ENCODE assay signal across 24 cellular contexts in the genomic region with DNA sequence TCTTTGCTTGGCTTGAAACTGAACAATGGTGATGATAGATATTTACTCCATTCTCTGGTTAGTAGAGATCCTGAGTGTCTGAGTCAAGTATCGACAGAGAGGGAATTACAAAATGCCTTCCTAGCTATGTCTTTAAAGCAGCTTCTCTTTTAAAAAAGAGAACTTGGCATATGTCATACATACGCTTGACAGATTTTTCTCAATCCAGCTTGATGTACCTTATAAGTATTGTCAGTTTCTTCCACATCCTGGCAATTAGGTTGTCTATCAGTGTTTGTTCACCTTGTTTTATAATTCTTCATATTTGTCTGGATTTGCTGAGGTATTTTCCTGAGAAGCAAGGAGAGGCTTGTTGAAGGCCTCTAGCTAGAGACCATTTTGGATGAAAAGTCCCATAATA. TPM values are rescaled to one million over a fixed set of nuclear protein-coding genes. Genes with fewer than 3 reads are reported as not detected.
DNase-seq lines count a peak whose midpoint lies in the region; TF ChIP-seq lines count a peak whose summit lies in the region.
"Had no signal": no experiment of that assay in that cellular context is flagged by ENCODE, and none has a peak within 500 bp of the region (broad histone marks: within the 10 kb centered on the region; RNA-seq: fewer than 3 reads in every experiment).

No MANE protein-coding gene starts in this region.

- peaks cover 26% of the 10 kb centered on the region for H3K4me1 Mint-ChIP-seq in CD14-positive monocyte

- H3K36me3 Mint-ChIP-seq in CD14-positive monocyte = no peaks in the 10 kb centered on the region
- H3K36me3 Mint-ChIP-seq: CD4-positive, alpha-beta memory T cell; CD4-positive, CD25-positive, alpha-beta regulatory T cell; CD8-positive, alpha-beta memory T cell had no signal

- no peaks in the 10 kb centered on the region for H3K9me2 ChIP-seq in neural cell (ENCODE audit: insufficient read depth, low read length)
- no peaks in the 10 kb centered on the region; the same call in 1 of the 2 replicates for H3K9me2 ChIP-seq in PC-9 (ENCODE audit: insufficient read depth)

- H3K4me3 Mint-ChIP-seq in CD14-positive monocyte = no peak overlapping the region
- H3K4me3 Mint-ChIP-seq: CD4-positive, alpha-beta memory T cell; CD4-positive, CD25-positive, alpha-beta regulatory T cell; CD8-positive, alpha-beta memory T cell had no signal

- H3K27ac Mint-ChIP-seq in CD14-positive monocyte = peak overlapping the region in 5 of 7 donors; percentile 0 to 68 (median 21)
- H3K27ac Mint-ChIP-seq: CD4-positive, alpha-beta memory T cell; CD4-positive, CD25-positive, alpha-beta regulatory T cell; CD8-positive, alpha-beta memory T cell had no signal

- H3K36me3 ChIP-seq in neural cell (ENCODE audit: insufficient read depth, low read length) (no peaks in the 10 kb centered on the region), PC-9 (ENCODE audit: low read depth) (no peaks in the 10 kb centered on the region)
- H3K36me3 ChIP-seq: BE2C, BLaER1 had no signal

- H3K9me3 Mint-ChIP-seq in CD14-positive monocyte = peaks cover 0 to 1% (median 0%) of the 10 kb centered on the region in 7 donors

- peak; percentile 95 for TF ChIP-seq EP300 in neural cell (conservative IDR thresholded peaks at IDR 0.05; ENCODE audit: poor library complexity, severe bottlenecking)

- POLR2A ChIA-PET in PC-9 (lab: Charles Lee; ENCODE audit: unreplicated experiment) = no interaction called here

- H4K20me1 ChIP-seq in neural cell (ENCODE audit: insufficient read depth) (no peaks in the 10 kb centered on the region), PC-9 (ENCODE audit: insufficient read depth) (no peaks in the 10 kb centered on the region)
- H4K20me1 ChIP-seq: BLaER1 had no signal

- H3K27ac ChIP-seq in neural cell (ENCODE audit: low read length) (peak overlapping the region; percentile 41), PC-9 (no peak overlapping the region)
- H3K27ac ChIP-seq: BLaER1 had no signal

- BruUV-seq in PC-9 (replicated peaks; lab: Mats Ljungman, UMichigan) = no TSS peak

- peak overlapping the region; percentile 20 for H3K9ac ChIP-seq in neural cell (ENCODE audit: low read length)
- H3K9ac ChIP-seq: BLaER1 had no signal

- H3K9me3 ChIP-seq in neural cell (ENCODE audit: low read length) = no peaks in the 10 kb centered on the region
- no peaks in the 10 kb centered on the region for H3K9me3 ChIP-seq in PC-9 (ENCODE audit: insufficient read depth, low read depth)
- H3K9me3 ChIP-seq: BE2C, BLaER1 had no signal

- no peaks in the 10 kb centered on the region for H3K27me3 ChIP-seq in neural cell (ENCODE audit: insufficient read depth, low read depth, low read length)
- peaks cover 20% of the 10 kb centered on the region; the same call in 1 of the 2 replicates for H3K27me3 ChIP-seq in PC-9 (ENCODE audit: insufficient read depth, low read depth)

- peak; percentile 14 for TF ChIP-seq RAD21 in neural cell (conservative IDR thresholded peaks at IDR 0.05)

- H3K4me2 ChIP-seq in neural cell (ENCODE audit: low read length) (no peak overlapping the region), PC-9 (no peak overlapping the region)
- H3K4me2 ChIP-seq: BLaER1 had no signal

- DNase-seq in CD14-positive monocyte (ENCODE audit: low spot score) = no peak
- DNase-seq in CD1c-positive myeloid dendritic cell (ENCODE audit: extremely low spot score) = peak; percentile 8
- no peak for DNase-seq in PC-9
- no peak for DNase-seq in Kasumi-1 (lab: John Stamatoyannopoulos, UW)
- DNase-seq in OCI-M2 (lab: John Stamatoyannopoulos, UW; ENCODE audit: unreplicated experiment) = no peak
- DNase-seq: 8988T; ACHN; BE2C; C1 segment of cervical spinal cord; CD4-positive, alpha-beta memory T cell; CD4-positive, CD25-positive, alpha-beta regulatory T cell; CD8-positive, alpha-beta memory T cell; COR-L47; DMS 273 treated with DMSO at 0.1 percent for 48 hours; DMS153; DMS53; DMS79; DND-41; EL; GDM1 had no signal

- no peaks in the 10 kb centered on the region for H3K79me2 ChIP-seq in neural cell (replicated peaks; ENCODE audit: insufficient read depth, low read length)
- no peaks in the 10 kb centered on the region for H3K79me2 ChIP-seq in PC-9 (ENCODE audit: low read depth)

- CTCF ChIA-PET in PC-9 (lab: Charles Lee) = no interaction called here

- H3K4me3 ChIP-seq in neural cell (ENCODE audit: low read length) = peak overlapping the region; percentile 28
- H3K4me3 ChIP-seq in PC-9 = no peak overlapping the region
- H3K4me3 ChIP-seq: BLaER1, GM12878 had no signal

- H2AFZ ChIP-seq in neural cell (ENCODE audit: low read depth, low read length) (no peak overlapping the region), PC-9 (no peak overlapping the region)

- TF ChIP-seq CTCF in CD14-positive monocyte (IDR thresholded peaks at IDR 0.05) (no peak), neural cell (IDR thresholded peaks at IDR 0.05; ENCODE audit: poor library complexity, severe bottlenecking) (no peak), PC-9 (conservative IDR thresholded peaks at IDR 0.05) (no peak)

- intact Hi-C loops in CD14-positive monocyte (cut with micrococcal nuclease) (loop anchor here (10.0 kb wide), 2 partner anchors 715 to 1105 kb away; no protein-coding TSS in a partner anchor), PC-9 (cut with micrococcal nuclease; ENCODE audit: unreplicated experiment) (no loop called here)

- H3F3A ChIP-seq in neural cell (ENCODE audit: insufficient read depth, low read length, poor library complexity, severe bottlenecking) = no peaks in the 10 kb centered on the region
- no peaks in the 10 kb centered on the region for H3F3A ChIP-seq in PC-9 (ENCODE audit: insufficient read depth, low read depth)

- peaks cover 2 to 15% (median 11%) of the 10 kb centered on the region in 3 donors for H3K27me3 Mint-ChIP-seq in CD14-positive monocyte (ENCODE audit: low read depth in 3 of 3)

- no peaks in the 10 kb centered on the region for H3K4me1 ChIP-seq in PC-9 (replicated peaks; ENCODE audit: insufficient read depth)
- H3K4me1 ChIP-seq: BE2C, BLaER1 had no signal

TF ChIP-seq in neural cell, 6 proteins besides CTCF, POLR2A, EP300 and RAD21:
- no peak for TF ChIP-seq EZH2 (IDR thresholded peaks at IDR 0.05; ENCODE audit: borderline replicate concordance, insufficient read depth, low read length, poor library complexity, severe bottlenecking)
- TF ChIP-seq TAF1 (IDR thresholded peaks at IDR 0.05; ENCODE audit: low read depth) = no peak
- peak; percentile 72 for TF ChIP-seq POLR2AphosphoS5 (IDR thresholded peaks at IDR 0.05)
- TF ChIP-seq MXI1 (conservative IDR thresholded peaks at IDR 0.05; ENCODE audit: poor library complexity, severe bottlenecking) = no peak
- no peak for TF ChIP-seq SMC3 (conservative IDR thresholded peaks at IDR 0.05; ENCODE audit: poor library complexity)
- TF ChIP-seq, protein P1, sequence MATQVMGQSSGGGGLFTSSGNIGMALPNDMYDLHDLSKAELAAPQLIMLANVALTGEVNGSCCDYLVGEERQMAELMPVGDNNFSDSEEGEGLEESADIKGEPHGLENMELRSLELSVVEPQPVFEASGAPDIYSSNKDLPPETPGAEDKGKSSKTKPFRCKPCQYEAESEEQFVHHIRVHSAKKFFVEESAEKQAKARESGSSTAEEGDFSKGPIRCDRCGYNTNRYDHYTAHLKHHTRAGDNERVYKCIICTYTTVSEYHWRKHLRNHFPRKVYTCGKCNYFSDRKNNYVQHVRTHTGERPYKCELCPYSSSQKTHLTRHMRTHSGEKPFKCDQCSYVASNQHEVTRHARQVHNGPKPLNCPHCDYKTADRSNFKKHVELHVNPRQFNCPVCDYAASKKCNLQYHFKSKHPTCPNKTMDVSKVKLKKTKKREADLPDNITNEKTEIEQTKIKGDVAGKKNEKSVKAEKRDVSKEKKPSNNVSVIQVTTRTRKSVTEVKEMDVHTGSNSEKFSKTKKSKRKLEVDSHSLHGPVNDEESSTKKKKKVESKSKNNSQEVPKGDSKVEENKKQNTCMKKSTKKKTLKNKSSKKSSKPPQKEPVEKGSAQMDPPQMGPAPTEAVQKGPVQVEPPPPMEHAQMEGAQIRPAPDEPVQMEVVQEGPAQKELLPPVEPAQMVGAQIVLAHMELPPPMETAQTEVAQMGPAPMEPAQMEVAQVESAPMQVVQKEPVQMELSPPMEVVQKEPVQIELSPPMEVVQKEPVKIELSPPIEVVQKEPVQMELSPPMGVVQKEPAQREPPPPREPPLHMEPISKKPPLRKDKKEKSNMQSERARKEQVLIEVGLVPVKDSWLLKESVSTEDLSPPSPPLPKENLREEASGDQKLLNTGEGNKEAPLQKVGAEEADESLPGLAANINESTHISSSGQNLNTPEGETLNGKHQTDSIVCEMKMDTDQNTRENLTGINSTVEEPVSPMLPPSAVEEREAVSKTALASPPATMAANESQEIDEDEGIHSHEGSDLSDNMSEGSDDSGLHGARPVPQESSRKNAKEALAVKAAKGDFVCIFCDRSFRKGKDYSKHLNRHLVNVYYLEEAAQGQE (IDR thresholded peaks at IDR 0.05; ENCODE audit: borderline replicate concordance) = peak; percentile 48

RNA-seq across cellular contexts. Expression of a gene that starts 5.0 kb away (rescaled TPM):
- polyA plus RNA-seq in CD14-positive monocyte (under 1 TPM; 0.06 to 0.55 TPM), neural cell (18.7 and 19.1 TPM in 2 replicates)
- polyA minus RNA-seq in neural cell = 33.8 and 46.3 TPM in 2 replicates
- 0.15 TPM in 1 of 2 replicates, not detected in the other for total RNA-seq in PC-9 (2021)
- total RNA-seq: CD8-positive, alpha-beta memory T cell; G401 had no signal

Comparison
In these comparisons a context has a peak if more than half of its experiments do, and no peak if none do; other contexts are left out.
1. RNA of a gene that starts 5.0 kb away (polyA plus RNA-seq): 18.7 to 19.1 TPM in neural cell; 0.06 to 0.55 TPM in CD14-positive monocyte; every median in the first group is over 10 times any median in the second.